In the genomic region with DNA sequence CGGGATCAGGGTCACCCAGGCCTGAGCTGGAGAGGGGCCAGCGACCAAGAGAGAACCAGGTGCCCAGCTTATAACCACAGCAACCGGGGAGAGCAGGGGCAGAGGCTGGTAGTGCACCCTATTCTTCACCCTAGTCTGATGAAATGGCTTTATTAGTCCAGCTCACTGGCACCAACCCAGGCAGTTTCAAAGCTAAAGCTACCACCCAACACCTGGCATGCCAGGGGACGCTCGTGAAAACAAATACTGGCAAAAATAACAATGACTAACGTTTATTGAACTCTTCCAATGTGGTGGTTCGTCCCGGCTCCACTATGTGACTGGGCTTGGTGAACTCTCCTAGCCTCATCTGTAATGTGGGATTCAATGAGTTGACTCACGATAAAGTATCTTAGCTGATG, we compare ENCODE assay signal across 13 cellular contexts. TPM values are rescaled to one million over a fixed set of nuclear protein-coding genes. Genes with fewer than 3 reads are reported as not detected.
A peak's percentile ranks its signal among the peaks of the same experiment; 100 is the strongest.
DNase-seq lines count a peak whose midpoint lies in the region; ATAC-seq, FAIRE-seq and TF ChIP-seq lines count a peak whose summit lies in the region.
"Had no signal": no experiment of that assay in that cellular context is flagged by ENCODE, and none has a peak within 500 bp of the region (broad histone marks: within the 10 kb centered on the region; RNA-seq: fewer than 3 reads in every experiment).

No MANE protein-coding gene starts in this region.

- POLR2A ChIA-PET in activated CD8-positive, alpha-beta T cell treated with anti-CD3 and anti-CD28 coated beads, Interleukin-2, amount 10 ng/mL, durations not matched to agents 7 days and 5 days (lab: Charles Lee), result interaction anchor here (0.6 kb wide), 2 partner anchors 22 to 726 kb away, joined by 3 read pairs; no protein-coding TSS in a partner anchor

- TF ChIP-seq CTCF in body of pancreas (IDR thresholded peaks at IDR 0.05) (no peak), pancreas (IDR thresholded peaks at IDR 0.05) (no peak)

- H3K4me3 ChIP-seq in body of pancreas (no peak overlapping the region), pancreas (no peak overlapping the region)

- CTCF ChIA-PET in activated CD8-positive, alpha-beta T cell treated with anti-CD3 and anti-CD28 coated beads, Interleukin-2, amount 10 ng/mL, durations not matched to agents 7 days and 5 days (lab: Charles Lee), result interaction anchor here (1.3 to 3.3 kb wide), 3 partner anchors 25 to 110 kb away, joined by 3 to 19 read pairs (median 4); no protein-coding TSS in a partner anchor

- intact Hi-C loops in body of pancreas (cut with DNase I), result no loop called here
- intact Hi-C loops in pancreas (cut with DNase I), result no loop called here

- H3K36me3 Mint-ChIP-seq in activated CD8-positive, alpha-beta T cell treated with anti-CD3 and anti-CD28 coated beads, Interleukin-2, amount 10 ng/mL, durations not matched to agents 7 days and 5 days (ENCODE audit: low read depth), result no peaks in the 10 kb centered on the region

- WGBS in body of pancreas, 2 donors, result 44 to 59% methylated on average over 6 to 9 of the region's 9 CpGs
- 47 to 52% methylated on average over 9 of the region's 9 CpGs for WGBS in pancreas, 2 donors

- no peak overlapping the region for H3K4me3 Mint-ChIP-seq in activated CD8-positive, alpha-beta T cell treated with anti-CD3 and anti-CD28 coated beads, Interleukin-2, amount 10 ng/mL, durations not matched to agents 7 days and 5 days

- no peak for TF ChIP-seq POLR2A in body of pancreas (IDR thresholded peaks at IDR 0.05)

- FAIRE-seq in pancreas (lab: Jason Lieb, UNC), result no peak
- FAIRE-seq in HTR-8/SVneo (lab: Jason Lieb, UNC), result no peak
- FAIRE-seq: D721Med, frontal cortex had no signal

- H3K27ac Mint-ChIP-seq in activated CD8-positive, alpha-beta T cell treated with anti-CD3 and anti-CD28 coated beads, Interleukin-2, amount 10 ng/mL, durations not matched to agents 7 days and 5 days, result no peak overlapping the region

- H3K9me3 ChIP-seq in body of pancreas (no peaks in the 10 kb centered on the region), pancreas (no peaks in the 10 kb centered on the region)

- H3K9me3 Mint-ChIP-seq in activated CD8-positive, alpha-beta T cell treated with anti-CD3 and anti-CD28 coated beads, Interleukin-2, amount 10 ng/mL, durations not matched to agents 7 days and 5 days (ENCODE audit: insufficient read depth), result no peaks in the 10 kb centered on the region

- DNase-seq in H4 (ENCODE audit: low spot score) (peak; percentile 35), NCI-H2107 treated with DMSO at 0.1 percent for 48 hours (lab: John Stamatoyannopoulos, UW; ENCODE audit: unreplicated experiment) (peak; percentile 39), body of pancreas (peak in 3 of 4 donors; percentile 20 to 58 (median 52)), pancreas (peak in 2 of 6 donors; percentile 34 to 36), GDM1 (lab: John Stamatoyannopoulos, UW) (no peak), HTR-8/SVneo (ENCODE audit: insufficient read length, low spot score) (no peak)
- DNase-seq in stimulated activated CD4-positive, alpha-beta T cell treated with anti-CD3 and anti-CD28 coated beads, Interleukin-2, amount 100 ng/mL, for 24 hours, result no peak
- DNase-seq in activated CD8-positive, alpha-beta T cell treated with anti-CD3 and anti-CD28 coated beads, Interleukin-2, amount 10 ng/mL, durations not matched to agents 7 days and 5 days, result no peak
- DNase-seq: brain microvascular endothelial cell, NCI-H2171 had no signal

- peaks cover 2% of the 10 kb centered on the region for H3K4me1 Mint-ChIP-seq in activated CD8-positive, alpha-beta T cell treated with anti-CD3 and anti-CD28 coated beads, Interleukin-2, amount 10 ng/mL, durations not matched to agents 7 days and 5 days (ENCODE audit: low read depth)

- H3K27ac ChIP-seq in body of pancreas (peak overlapping the region in 2 of 4 donors; percentile 12 to 21), pancreas (no peak overlapping the region)
- H3K27ac ChIP-seq: brain microvascular endothelial cell had no signal

- no peaks in the 10 kb centered on the region for H3K27me3 ChIP-seq in body of pancreas
- H3K27me3 ChIP-seq in pancreas, result no peaks in the 10 kb centered on the region
- H3K27me3 ChIP-seq: brain microvascular endothelial cell had no signal

- peaks cover 18% of the 10 kb centered on the region for H3K4me1 ChIP-seq in body of pancreas
- peaks cover 0 to 5% (median 4%) of the 10 kb centered on the region in 3 donors for H3K4me1 ChIP-seq in pancreas

- H3K27me3 Mint-ChIP-seq in activated CD8-positive, alpha-beta T cell treated with anti-CD3 and anti-CD28 coated beads, Interleukin-2, amount 10 ng/mL, durations not matched to agents 7 days and 5 days (ENCODE audit: low read depth), result peaks cover 28% of the 10 kb centered on the region

- no peaks in the 10 kb centered on the region for H3K36me3 ChIP-seq in body of pancreas (replicated peaks in 1 of 2; ENCODE audit: insufficient read depth in 1 of 2, low read depth in 2 of 2)
- H3K36me3 ChIP-seq in pancreas, result no peaks in the 10 kb centered on the region
- H3K36me3 ChIP-seq: brain microvascular endothelial cell had no signal

- ATAC-seq in body of pancreas, result peak; percentile 43
- ATAC-seq in pancreas, result peak; percentile 38 to 64 (median 45)
- no peak for ATAC-seq in activated CD8-positive, alpha-beta T cell treated with anti-CD3 and anti-CD28 coated beads, Interleukin-2, amount 10 ng/mL, durations not matched to agents 7 days and 5 days

RNA-seq across cellular contexts. Expression of gene SCGB1A1, which starts 30.6 kb away (rescaled TPM):
- total RNA-seq in H4 (2014; rRNA removed; shearing (Covaris generic)), result not detected in 2 replicates
- total RNA-seq in body of pancreas, result not detected
- 1 to 10 TPM in 1 of 6 donors, not detected in 5; 4.3 TPM for total RNA-seq in pancreas
- under 1 TPM in 1 of 2 donors, not detected in 1; 0.94 TPM for polyA plus RNA-seq in pancreas
- total RNA-seq in activated CD8-positive, alpha-beta T cell treated with anti-CD3 and anti-CD28 coated beads, Interleukin-2, amount 10 ng/mL, durations not matched to agents 7 days and 5 days, result not detected
- total RNA-seq: frontal cortex, lung microvascular endothelial cell had no signal

Comparison
In these comparisons a context has a peak if more than half of its experiments do, and no peak if none do; other contexts are left out.
1. DNase-seq: peak in H4 (single experiment), NCI-H2107 treated with DMSO at 0.1 percent for 48 hours (single experiment) and body of pancreas (3 of 4); none in GDM1 (single experiment), HTR-8/SVneo (single experiment), stimulated activated CD4-positive, alpha-beta T cell treated with anti-CD3 and anti-CD28 coated beads, Interleukin-2, amount 100 ng/mL, for 24 hours (0 of 2) and activated CD8-positive, alpha-beta T cell treated with anti-CD3 and anti-CD28 coated beads, Interleukin-2, amount 10 ng/mL, durations not matched to agents 7 days and 5 days (single experiment).